Comparison of ENCODE assay signal across 8 cellular contexts in genomic region chr10:124740374-124741280, GRCh38.
A peak's percentile ranks its signal among the peaks of the same experiment; 100 is the strongest.
DNase-seq lines count a peak whose midpoint lies in the region; ATAC-seq, FAIRE-seq and TF ChIP-seq lines count a peak whose summit lies in the region.

No MANE protein-coding gene starts in this region.

- in situ Hi-C loops in astrocyte of the cerebellum (cut with HindIII; ENCODE audit: low sequenced_read_pairs): no loop called here

- peak; percentile 85 for FAIRE-seq in islet of Langerhans (lab: Jason Lieb, UNC)

- ATAC-seq in GM19463 (IDR thresholded peaks at IDR 0.05; ENCODE audit: unreplicated experiment): peak; percentile 18
- ATAC-seq in stimulated activated naive CD8-positive, alpha-beta T cell treated with anti-CD3 and anti-CD28 coated beads, Interleukin-15, Interleukin-2, amounts not matched to agents 100 U/mL and 50 U/mL, for 24 hours: peak; percentile 1

- DNase-seq in CD1c-positive myeloid dendritic cell (ENCODE audit: extremely low spot score) (peak; percentile 82), Kasumi-1 (lab: John Stamatoyannopoulos, UW) (peak; percentile 88 to 93), astrocyte of the cerebellum (ENCODE audit: low read depth) (peak; percentile 20), NCI-H748 treated with DMSO at 0.1 percent for 48 hours (lab: John Stamatoyannopoulos, UW) (no peak), NCI-H1694 treated with DMSO at 0.1 percent for 48 hours (lab: John Stamatoyannopoulos, UW) (no peak)
- no peak for DNase-seq in stimulated activated naive CD8-positive, alpha-beta T cell treated with anti-CD3 and anti-CD28 coated beads, Interleukin-15, Interleukin-2, amounts not matched to agents 100 U/mL and 50 U/mL, for 24 hours

- TF ChIP-seq CTCF in astrocyte of the cerebellum (IDR thresholded peaks at IDR 0.05; ENCODE audit: low read depth, low read length, missing control alignments): no peak

- no peak overlapping the region for H3K4me3 ChIP-seq in astrocyte of the cerebellum (ENCODE audit: low read depth, low read length)

Comparison
In these comparisons a context has a peak if more than half of its experiments do, and no peak if none do; other contexts are left out.
1. DNase-seq: peak in CD1c-positive myeloid dendritic cell (single experiment), Kasumi-1 (2 of 2) and astrocyte of the cerebellum (single experiment); none in stimulated activated naive CD8-positive, alpha-beta T cell treated with anti-CD3 and anti-CD28 coated beads, Interleukin-15, Interleukin-2, amounts not matched to agents 100 U/mL and 50 U/mL, for 24 hours (single experiment), NCI-H748 treated with DMSO at 0.1 percent for 48 hours (single experiment) and NCI-H1694 treated with DMSO at 0.1 percent for 48 hours (single experiment).